ENCODE assay signal across 25 cellular contexts in genomic region chr18:52408800-52409302, GRCh38.
DNase-seq lines count a peak whose midpoint lies in the region; ATAC-seq, FAIRE-seq and TF ChIP-seq lines count a peak whose summit lies in the region.
"Had no signal": no experiment of that assay in that cellular context is flagged by ENCODE, and none has a peak within 500 bp of the region (broad histone marks: within the 10 kb centered on the region; RNA-seq: fewer than 3 reads in every experiment).

No MANE protein-coding gene starts in this region.

- POLR2A ChIA-PET in activated CD4-positive, alpha-beta T cell treated with anti-CD3 and anti-CD28 coated beads for 36 hours (lab: Charles Lee), result no interaction called here

- peaks cover 24% of the 10 kb centered on the region for H3K4me1 ChIP-seq in KMS-11 (ENCODE audit: low read depth, poor library complexity, severe bottlenecking)
- H3K4me1 ChIP-seq: A549, HAP-1 had no signal

- H3K36me3 Mint-ChIP-seq in activated CD4-positive, alpha-beta T cell treated with anti-CD3 and anti-CD28 coated beads for 36 hours (ENCODE audit: low read depth), result no peaks in the 10 kb centered on the region
- H3K36me3 Mint-ChIP-seq: CD8-positive, alpha-beta memory T cell had no signal

- TF ChIP-seq CTCF in KMS-11 (conservative IDR thresholded peaks at IDR 0.05; ENCODE audit: low read depth, low read length), result no peak

- no peaks in the 10 kb centered on the region for H3K79me2 ChIP-seq in KMS-11 (ENCODE audit: insufficient read depth, low read depth)

- H3K9me3 Mint-ChIP-seq in activated CD4-positive, alpha-beta T cell treated with anti-CD3 and anti-CD28 coated beads for 36 hours (ENCODE audit: low read depth), result peaks cover under 1% of the 10 kb centered on the region

- DNase-seq in DMS53 (lab: John Stamatoyannopoulos, UW) (peak; percentile 54), foreskin melanocyte (peak; percentile 21), substantia nigra (lab: John Stamatoyannopoulos, UW) (no peak), NCI-H1092 (lab: John Stamatoyannopoulos, UW) (no peak), HTR-8/SVneo (ENCODE audit: insufficient read length, low spot score) (no peak)
- DNase-seq in activated CD4-positive, alpha-beta T cell treated with anti-CD3 and anti-CD28 coated beads for 36 hours, result no peak
- DNase-seq: CD8-positive, alpha-beta memory T cell; GOT3; HFFc6; KBM-7; MG63; NCI-H187; NCI-H2081 treated with DMSO at 0.1 percent for 48 hours; NCI-H446; NCI-H524 treated with DMSO at 0.1 percent for 48 hours; NCI-H82; SHP77 treated with DMSO at 0.1 percent for 48 hours had no signal

- no peaks in the 10 kb centered on the region for H3K4me1 Mint-ChIP-seq in activated CD4-positive, alpha-beta T cell treated with anti-CD3 and anti-CD28 coated beads for 36 hours
- H3K4me1 Mint-ChIP-seq: B cell; CD8-positive, alpha-beta memory T cell had no signal

- no peaks in the 10 kb centered on the region for H3K27me3 ChIP-seq in KMS-11 (ENCODE audit: insufficient read depth, low read depth)
- H3K27me3 ChIP-seq: MG63 had no signal

- H3K9ac ChIP-seq in KMS-11, result peak overlapping the region; percentile 41; the same call in 1 of the 2 replicates

- H3K36me3 ChIP-seq in KMS-11 (ENCODE audit: insufficient read depth), result no peaks in the 10 kb centered on the region
- H3K36me3 ChIP-seq: HAP-1, MG63 had no signal

- CTCF ChIA-PET in activated CD4-positive, alpha-beta T cell treated with anti-CD3 and anti-CD28 coated beads for 36 hours (lab: Charles Lee), result no interaction called here

- peak overlapping the region; percentile 47; the same call in 1 of the 2 replicates for H3K4me2 ChIP-seq in KMS-11
- H3K4me2 ChIP-seq: A549 had no signal

- no peaks in the 10 kb centered on the region for H3K27me3 Mint-ChIP-seq in activated CD4-positive, alpha-beta T cell treated with anti-CD3 and anti-CD28 coated beads for 36 hours
- H3K27me3 Mint-ChIP-seq: B cell; CD8-positive, alpha-beta memory T cell had no signal

- intact Hi-C loops in activated CD4-positive, alpha-beta T cell treated with anti-CD3 and anti-CD28 coated beads for 36 hours (cut with DNase I, micrococcal nuclease), result no loop called here

- H4K20me1 ChIP-seq in KMS-11 (ENCODE audit: insufficient read depth), result no peaks in the 10 kb centered on the region

- H2AFZ ChIP-seq in KMS-11 (ENCODE audit: low read depth), result peak overlapping the region; percentile 45; the same call in 1 of the 2 replicates

- H3K4me3 Mint-ChIP-seq in activated CD4-positive, alpha-beta T cell treated with anti-CD3 and anti-CD28 coated beads for 36 hours, result no peak overlapping the region
- H3K4me3 Mint-ChIP-seq: B cell; CD8-positive, alpha-beta memory T cell; HFFc6 had no signal

- FAIRE-seq in HTR-8/SVneo (lab: Jason Lieb, UNC), result no peak
- FAIRE-seq: A549, G401.6 had no signal

- H3K27ac Mint-ChIP-seq in activated CD4-positive, alpha-beta T cell treated with anti-CD3 and anti-CD28 coated beads for 36 hours, result no peak overlapping the region
- H3K27ac Mint-ChIP-seq: B cell; CD8-positive, alpha-beta memory T cell; HFFc6 had no signal

- H3K4me3 ChIP-seq in KMS-11 (IDR thresholded peaks at IDR 0.05; ENCODE audit: insufficient read depth, low read depth, low read length), result no peak overlapping the region
- H3K4me3 ChIP-seq: A549, HAP-1, MG63, SK-N-MC had no signal

- ATAC-seq in activated CD4-positive, alpha-beta T cell treated with anti-CD3 and anti-CD28 coated beads for 36 hours, result no peak
- ATAC-seq: A549, Panc1 had no signal

- peak overlapping the region; percentile 55 for H3K27ac ChIP-seq in KMS-11
- peak overlapping the region; percentile 26 for H3K27ac ChIP-seq in substantia nigra (ENCODE audit: low read depth, low read length, poor library complexity, severe bottlenecking)
- H3K27ac ChIP-seq: C4-2B, SK-N-MC had no signal

Comparison
In these comparisons a context has a peak if more than half of its experiments do, and no peak if none do; other contexts are left out.
1. DNase-seq: peak in DMS53 (single experiment) and foreskin melanocyte (single experiment); none in substantia nigra (0 of 49), NCI-H1092 (single experiment), activated CD4-positive, alpha-beta T cell treated with anti-CD3 and anti-CD28 coated beads for 36 hours (single experiment) and HTR-8/SVneo (single experiment).